Comparison of ENCODE assay signal across 12 cellular contexts in the genomic region with DNA sequence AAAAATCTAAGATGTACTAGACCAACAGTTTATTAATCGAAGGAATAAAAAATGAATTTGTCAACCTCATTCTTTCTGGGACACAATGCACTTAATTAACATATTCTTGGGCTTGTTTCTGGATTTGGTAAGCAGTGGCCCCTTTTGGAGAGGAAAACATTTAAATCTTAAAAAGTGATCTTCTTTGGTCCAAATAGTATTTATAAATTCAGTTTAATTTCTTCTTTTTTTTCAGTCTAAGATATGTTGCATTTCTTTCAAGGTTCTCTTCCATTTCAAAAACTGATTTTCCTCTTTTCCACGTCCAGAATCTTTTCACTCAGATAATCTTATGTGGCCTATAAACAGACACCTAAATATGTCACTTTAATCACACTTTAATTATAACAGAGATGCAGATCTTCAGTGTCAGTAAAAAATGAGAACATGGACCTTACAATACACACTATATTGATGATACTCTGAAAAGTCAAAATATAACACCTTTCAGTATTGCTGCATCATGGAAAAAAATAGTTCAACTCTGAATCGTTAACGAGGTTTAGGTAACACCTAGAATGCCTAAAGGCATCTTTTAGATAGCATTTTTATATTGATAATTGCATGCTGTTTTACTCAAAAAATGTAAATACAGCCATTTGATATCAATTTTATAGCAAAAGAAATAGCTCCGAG. TPM values are rescaled to one million over a fixed set of nuclear protein-coding genes. Genes with fewer than 3 reads are reported as not detected.
DNase-seq lines count a peak whose midpoint lies in the region; ATAC-seq, FAIRE-seq and TF ChIP-seq lines count a peak whose summit lies in the region.
"Had no signal": no experiment of that assay in that cellular context is flagged by ENCODE, and none has a peak within 500 bp of the region (broad histone marks: within the 10 kb centered on the region; RNA-seq: fewer than 3 reads in every experiment).

No MANE protein-coding gene starts in this region.

- H3K9me3 ChIP-seq in adrenal gland (replicated peaks in 1 of 3) (no peaks in the 10 kb centered on the region), stomach (no peaks in the 10 kb centered on the region)

- H3K36me3 ChIP-seq in adrenal gland (replicated peaks in 1 of 2) (no peaks in the 10 kb centered on the region), stomach (no peaks in the 10 kb centered on the region)

- no peaks in the 10 kb centered on the region for H3K27me3 ChIP-seq in adrenal gland
- peaks cover 0 to 25% (median 10%) of the 10 kb centered on the region in 3 donors for H3K27me3 ChIP-seq in stomach

- in situ Hi-C loops in GM13976 (cut with MboI; ENCODE audit: low sequenced_read_pairs, unreplicated experiment) = no loop called here

- ATAC-seq in GM21619 (IDR thresholded peaks at IDR 0.05; ENCODE audit: unreplicated experiment) = no peak

- peak overlapping the region; percentile 60 to 99 (median 98) for H3K27ac ChIP-seq in adrenal gland
- peak overlapping the region in 3 of 5 donors; percentile 3 to 97 (median 51) for H3K27ac ChIP-seq in stomach

- peak; percentile 47 for FAIRE-seq in islet of Langerhans (lab: Jason Lieb, UNC)
- FAIRE-seq: A204.1 had no signal

- intact Hi-C loops in adrenal gland (cut with DNase I) (no loop called here), stomach (cut with DNase I; ENCODE audit: low total_unique reads) (no loop called here)

- peak overlapping the region in 1 of 4 donors; percentile 70 for H3K4me3 ChIP-seq in adrenal gland
- H3K4me3 ChIP-seq in stomach = no peak overlapping the region

- TF ChIP-seq POLR2A in adrenal gland (IDR thresholded peaks at IDR 0.05) (no peak), stomach (IDR thresholded peaks at IDR 0.05) (no peak)

- TF ChIP-seq CTCF in adrenal gland (IDR thresholded peaks at IDR 0.05) = no peak
- no peak for TF ChIP-seq CTCF in stomach (IDR thresholded peaks at IDR 0.05)
- TF ChIP-seq CTCF in GM13976 (IDR thresholded peaks at IDR 0.05; ENCODE audit: borderline replicate concordance, control extremely low read depth, extremely low read depth, insufficient read depth, missing control alignments) = no peak

- TF ChIP-seq EP300 in stomach (IDR thresholded peaks at IDR 0.05) = no peak

- DNase-seq in NCI-H1417 (lab: John Stamatoyannopoulos, UW) (peak in 2 of 3 experiments; percentile 23 to 65), NCI-H1417 treated with DMSO at 0.1 percent for 48 hours (lab: John Stamatoyannopoulos, UW) (no peak), adrenal gland (no peak), stomach (no peak), GM13976 (ENCODE audit: low spot score) (no peak), NCI-H526 (lab: John Stamatoyannopoulos, UW) (no peak)
- DNase-seq: activated CD4-positive, alpha-beta T cell treated with anti-CD3 and anti-CD28 coated beads for 48 hours; activated naive CD4-positive, alpha-beta T cell treated with anti-CD3 and anti-CD28 coated beads for 36 hours; immature natural killer cell had no signal

- WGBS in adrenal gland, 4 donors = 70 to 79% (median 72%) methylated on average over 5 of the region's 5 CpGs
- WGBS in stomach, 5 donors = 79 to 89% (median 85%) methylated on average over 5 of the region's 5 CpGs

- H3K4me1 ChIP-seq in adrenal gland (replicated peaks in 1 of 2) (peaks cover 9 to 34% of the 10 kb centered on the region in 2 donors), stomach (peaks cover 19 to 49% (median 36%) of the 10 kb centered on the region in 4 donors)

RNA-seq across cellular contexts. Expression of gene SKIDA1, which starts 3.9 kb away (rescaled TPM):
- total RNA-seq in adrenal gland = 1 to 10 TPM in 7 of 8 donors, under 1 TPM in 1; 0.78 to 3.5 (median 2.6) TPM
- 1 to 10 TPM in 2 of 3 donors, under 1 TPM in 1; 0.64 to 2.3 (median 1.6) TPM for polyA plus RNA-seq in adrenal gland
- total RNA-seq in stomach = 1 to 10 TPM in 2 of 5 donors, under 1 TPM in 2, not detected in 1; under 0.01 to 2.7 (median 0.95) TPM
- polyA plus RNA-seq in stomach = under 1 TPM; 0.06 to 0.45 (median 0.15) TPM
- polyA plus RNA-seq: immature natural killer cell had no signal

RNA-seq across cellular contexts. Expression of gene MLLT10, which starts 4.7 kb away (rescaled TPM):
- 10 to 100 TPM; 16.7 to 48.1 (median 26.8) TPM for total RNA-seq in adrenal gland
- 10 to 100 TPM; 15.8 to 30.2 (median 29.3) TPM for polyA plus RNA-seq in adrenal gland
- total RNA-seq in stomach = 10 to 100 TPM; 22.2 to 76.9 (median 34.4) TPM
- 10 to 100 TPM; 12.8 to 22.1 (median 13.7) TPM for polyA plus RNA-seq in stomach

Comparison
In these comparisons a context has a peak if more than half of its experiments do, and no peak if none do; other contexts are left out.
1. DNase-seq: peak in NCI-H1417 (2 of 3); none in NCI-H1417 treated with DMSO at 0.1 percent for 48 hours (single experiment), adrenal gland (0 of 7), stomach (single experiment), GM13976 (single experiment) and NCI-H526 (0 of 2).